Comparison of ENCODE assay signal across 8 cellular contexts in genomic region chr21:38277501-38278111, GRCh38. TPM values are rescaled to one million over a fixed set of nuclear protein-coding genes. Genes with fewer than 3 reads are reported as not detected.
DNase-seq lines count a peak whose midpoint lies in the region; ATAC-seq, FAIRE-seq and TF ChIP-seq lines count a peak whose summit lies in the region.

No MANE protein-coding gene starts in this region.

- peak overlapping the region in 2 of 5 donors; percentile 63 to 67 for H3K27ac ChIP-seq in adrenal gland
- H3K27ac ChIP-seq in CD4-positive, alpha-beta memory T cell (ENCODE audit: low read depth, low read length): no peak overlapping the region

- no peak for TF ChIP-seq POLR2A in adrenal gland (IDR thresholded peaks at IDR 0.05)

- DNase-seq in AG09319 (ENCODE audit: extremely low read depth, low read depth) (peak; percentile 80), HTR-8/SVneo (ENCODE audit: insufficient read length, low spot score) (peak; percentile 63), adrenal gland (peak; percentile 61 to 87 (median 78)), kidney glomerular epithelial cell (lab: John Stamatoyannopoulos, UW) (peak; percentile 99), D721Med (ENCODE audit: insufficient read length, low spot score) (no peak), NCI-H146 treated with DMSO at 0.1 percent for 48 hours (lab: John Stamatoyannopoulos, UW; ENCODE audit: unreplicated experiment) (no peak)
- DNase-seq in CD4-positive, alpha-beta memory T cell: no peak

- no peaks in the 10 kb centered on the region for H3K4me1 Mint-ChIP-seq in CD4-positive, alpha-beta memory T cell

- POLR2A ChIA-PET in CD4-positive, alpha-beta memory T cell (lab: Charles Lee; ENCODE audit: partially characterized antibody): no interaction called here

- TF ChIP-seq CTCF in AG09319 (IDR thresholded peaks at IDR 0.05; ENCODE audit: low read depth, low read length) (no peak), adrenal gland (IDR thresholded peaks at IDR 0.05) (no peak), D721Med (IDR thresholded peaks at IDR 0.05; ENCODE audit: insufficient read depth, missing control alignments) (no peak)

- intact Hi-C loops in adrenal gland (cut with DNase I): no loop called here
- intact Hi-C loops in CD4-positive, alpha-beta memory T cell (cut with micrococcal nuclease): no loop called here

- peaks cover 0 to 2% (median 0%) of the 10 kb centered on the region in 8 donors for H3K9me3 Mint-ChIP-seq in CD4-positive, alpha-beta memory T cell

- no peaks in the 10 kb centered on the region for H3K27me3 ChIP-seq in adrenal gland
- H3K27me3 ChIP-seq in CD4-positive, alpha-beta memory T cell (ENCODE audit: insufficient read depth, low read length): no peaks in the 10 kb centered on the region

- H3K4me1 ChIP-seq in adrenal gland (replicated peaks in 1 of 2): peaks cover 0 to 5% of the 10 kb centered on the region in 2 donors
- no peaks in the 10 kb centered on the region for H3K4me1 ChIP-seq in CD4-positive, alpha-beta memory T cell (ENCODE audit: insufficient read depth, low read length)

- no peak for ATAC-seq in GM19397 (IDR thresholded peaks at IDR 0.05; ENCODE audit: unreplicated experiment)

- H3K9me3 ChIP-seq in adrenal gland (replicated peaks in 1 of 3): no peaks in the 10 kb centered on the region
- H3K9me3 ChIP-seq in CD4-positive, alpha-beta memory T cell (ENCODE audit: control insufficient read depth in 1 of 2, low read length in 2 of 2): no peaks in the 10 kb centered on the region

- H3K4me3 ChIP-seq in adrenal gland: no peak overlapping the region
- no peak overlapping the region for H3K4me3 ChIP-seq in CD4-positive, alpha-beta memory T cell (ENCODE audit: low read length in 2 of 2)

- H3K27ac Mint-ChIP-seq in CD4-positive, alpha-beta memory T cell: no peak overlapping the region

- FAIRE-seq in HTR-8/SVneo (lab: Jason Lieb, UNC) (peak; percentile 57), D721Med (lab: Jason Lieb, UNC) (no peak)

- no peaks in the 10 kb centered on the region for H3K36me3 ChIP-seq in adrenal gland (replicated peaks in 1 of 2)
- H3K36me3 ChIP-seq in CD4-positive, alpha-beta memory T cell (ENCODE audit: insufficient read depth, low read length): no peaks in the 10 kb centered on the region

- H3K36me3 Mint-ChIP-seq in CD4-positive, alpha-beta memory T cell: no peaks in the 10 kb centered on the region

- H3K4me3 Mint-ChIP-seq in CD4-positive, alpha-beta memory T cell: no peak overlapping the region

- peaks cover 0 to 1% of the 10 kb centered on the region in 2 donors for H3K27me3 Mint-ChIP-seq in CD4-positive, alpha-beta memory T cell

- WGBS in adrenal gland, 4 donors: 38 to 53% (median 41%) methylated on average over 9 of the region's 9 CpGs

- CTCF ChIA-PET in CD4-positive, alpha-beta memory T cell (lab: Charles Lee; ENCODE audit: partially characterized antibody): no interaction called here

RNA-seq across cellular contexts. Expression of gene KCNJ15, which starts 20.8 kb away (rescaled TPM):
- 1 to 10 TPM in 4 of 8 donors, under 1 TPM in 4; 0.11 to 2.8 (median 0.82) TPM for total RNA-seq in adrenal gland
- polyA plus RNA-seq in adrenal gland: under 1 TPM; 0.24 to 0.48 (median 0.48) TPM
- 1 to 10 TPM in 1 of 2 experiments, under 1 TPM in 1; 0.17 to 1.1 TPM for total RNA-seq in CD4-positive, alpha-beta memory T cell
- under 1 TPM; 0.47 to 0.55 TPM for polyA plus RNA-seq in CD4-positive, alpha-beta memory T cell

Comparison
In these comparisons a context has a peak if more than half of its experiments do, and no peak if none do; other contexts are left out.
1. DNase-seq: peak in AG09319 (single experiment), HTR-8/SVneo (single experiment), adrenal gland (7 of 7) and kidney glomerular epithelial cell (single experiment); none in CD4-positive, alpha-beta memory T cell (0 of 5), D721Med (single experiment) and NCI-H146 treated with DMSO at 0.1 percent for 48 hours (single experiment).